8 cellular contexts compared by ENCODE assay signal in the genomic region with DNA sequence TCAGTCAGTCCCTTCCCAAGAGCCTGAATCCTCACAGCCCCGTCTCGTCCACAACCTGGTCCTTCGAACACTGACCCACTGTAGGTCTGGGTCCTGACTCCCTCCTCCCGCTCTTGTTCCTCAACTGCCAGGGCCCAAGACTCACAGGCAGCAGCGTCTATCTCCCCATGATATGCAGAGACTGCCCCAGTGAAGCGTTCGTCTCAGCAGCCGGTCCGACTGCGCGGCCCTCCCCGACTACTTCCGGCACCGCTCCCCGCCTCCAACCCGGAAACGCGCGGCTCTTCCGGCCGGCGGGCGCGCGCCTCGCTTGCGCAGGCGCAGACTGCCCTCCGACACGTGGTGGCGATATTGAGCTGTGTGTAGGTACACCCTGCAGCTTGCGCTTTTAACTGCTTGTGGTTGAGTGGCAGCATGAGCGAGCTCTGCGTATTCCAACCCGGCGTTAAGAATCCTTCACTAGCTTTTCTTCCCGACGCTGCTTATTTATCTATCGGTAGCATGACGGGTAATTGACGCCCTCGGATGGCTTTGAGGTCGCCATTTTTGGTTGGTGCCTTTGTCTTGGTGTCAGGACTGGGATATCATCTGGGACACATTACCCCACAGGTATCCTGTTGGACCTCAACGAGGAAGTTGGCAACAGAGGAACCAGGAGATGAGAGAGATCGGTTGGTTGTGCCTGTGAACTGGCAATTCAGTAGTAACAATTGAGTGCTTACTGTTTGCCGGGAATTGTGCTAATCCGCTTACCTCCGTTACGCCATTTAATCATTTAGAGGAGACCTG. TPM values are rescaled to one million over a fixed set of nuclear protein-coding genes. Genes with fewer than 3 reads are reported as not detected.
DNase-seq lines count a peak whose midpoint lies in the region; ATAC-seq and TF ChIP-seq lines count a peak whose summit lies in the region.

A gene with protein sequence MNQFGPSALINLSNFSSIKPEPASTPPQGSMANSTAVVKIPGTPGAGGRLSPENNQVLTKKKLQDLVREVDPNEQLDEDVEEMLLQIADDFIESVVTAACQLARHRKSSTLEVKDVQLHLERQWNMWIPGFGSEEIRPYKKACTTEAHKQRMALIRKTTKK (minus strand): TSS at position 221 of the 789 bp plus-strand sequence. CDS start 20,986 bp downstream, outside the sequence.

- peak; percentile 78 for ATAC-seq in HG02588 (IDR thresholded peaks at IDR 0.05; ENCODE audit: unreplicated experiment)
- ATAC-seq in SK-N-SH treated with all-trans-retinoic acid at 6 μM for 48 hours: peak; percentile 94
- ATAC-seq in activated naive CD4-positive, alpha-beta T cell treated with anti-CD3 and anti-CD28 coated beads, Interleukin-2, amount 50 U/mL, for 72 hours: peak; percentile 88 to 89

- peak within 1 kb of the TSS; percentile 97 to 99 for H3K27ac Mint-ChIP-seq in activated naive CD4-positive, alpha-beta T cell treated with anti-CD3 and anti-CD28 coated beads, Interleukin-2, amount 50 U/mL, for 72 hours
- H3K27ac Mint-ChIP-seq in glutamatergic neuron (ENCODE audit: unreplicated experiment): peak within 1 kb of the TSS; percentile 98

- H3K4me3 Mint-ChIP-seq in glutamatergic neuron (ENCODE audit: unreplicated experiment): peak within 1 kb of the TSS; percentile 100

- intact Hi-C loops in ovary (cut with DNase I) (loop anchor here in 2 of 4 donors (5.0 kb wide), 1 partner anchor 94 kb away; a partner anchor contains a TSS), thyroid gland (cut with DNase I) (loop anchor here (5.0 to 10.0 kb wide), 2 partner anchors 94 to 232 kb away; a partner anchor contains a TSS)

- DNase-seq in GM10266 (ENCODE audit: extremely low spot score) (peak; percentile 85), NCI-H1092 (lab: John Stamatoyannopoulos, UW) (peak; percentile 96), glutamatergic neuron (peak; percentile 92), ovary (peak; percentile 89 to 95 (median 92)), thyroid gland (peak; percentile 90)
- DNase-seq in activated naive CD4-positive, alpha-beta T cell treated with anti-CD3 and anti-CD28 coated beads, Interleukin-2, amount 50 U/mL, for 72 hours (ENCODE audit: low spot score in 2 of 2): peak; percentile 84 to 90

- WGBS in ovary, 3 donors: 0 to 1% (median 0%) methylated on average over 49 of the region's 49 CpGs
- 1 to 2% methylated on average over 32 to 47 of the region's 49 CpGs for WGBS in thyroid gland, 2 donors

- TF ChIP-seq CTCF in GM10266 (IDR thresholded peaks at IDR 0.05; ENCODE audit: control insufficient read depth, insufficient read depth, low read depth, missing control alignments) (peak; percentile 65), glutamatergic neuron (IDR thresholded peaks at IDR 0.05; ENCODE audit: partially characterized antibody, unreplicated experiment) (peak; percentile 40), ovary (IDR thresholded peaks at IDR 0.05) (peak in 2 of 3 donors; percentile 60 to 67), thyroid gland (IDR thresholded peaks at IDR 0.05) (peak in 2 of 6 experiments; percentile 37 to 52)

- peaks cover 16% of the 10 kb centered on the region for H3K4me1 Mint-ChIP-seq in glutamatergic neuron (ENCODE audit: low read depth, unreplicated experiment)

- H3K27ac ChIP-seq in ovary: peak within 1 kb of the TSS; percentile 47 to 80
- H3K27ac ChIP-seq in thyroid gland: peak within 1 kb of the TSS; percentile 74 to 84 (median 77)

- no peak for TF ChIP-seq EP300 in ovary (IDR thresholded peaks at IDR 0.05)

- peaks cover 5% of the 10 kb centered on the region for H3K4me1 ChIP-seq in ovary (ENCODE audit: insufficient read depth)
- H3K4me1 ChIP-seq in thyroid gland: peaks cover 15 to 26% of the 10 kb centered on the region in 2 donors

- peaks cover 19% of the 10 kb centered on the region for H3K27me3 Mint-ChIP-seq in glutamatergic neuron (ENCODE audit: unreplicated experiment)

- H3K27me3 ChIP-seq in ovary (no peaks in the 10 kb centered on the region), thyroid gland (no peaks in the 10 kb centered on the region)

- H3K36me3 Mint-ChIP-seq in activated naive CD4-positive, alpha-beta T cell treated with anti-CD3 and anti-CD28 coated beads, Interleukin-2, amount 50 U/mL, for 72 hours: peaks cover 13 to 29% of the 10 kb centered on the region in 2 donors
- no peaks in the 10 kb centered on the region for H3K36me3 Mint-ChIP-seq in glutamatergic neuron (ENCODE audit: unreplicated experiment)

- H3K9me3 ChIP-seq in ovary: no peaks in the 10 kb centered on the region
- no peaks in the 10 kb centered on the region for H3K9me3 ChIP-seq in thyroid gland

- no peaks in the 10 kb centered on the region for H3K36me3 ChIP-seq in ovary
- no peaks in the 10 kb centered on the region for H3K36me3 ChIP-seq in thyroid gland

- H3K4me3 ChIP-seq in ovary (peak within 1 kb of the TSS; percentile 53), thyroid gland (replicated peaks in 1 of 3) (peak within 1 kb of the TSS; percentile 62 to 98 (median 67))

- H3K9me3 Mint-ChIP-seq in activated naive CD4-positive, alpha-beta T cell treated with anti-CD3 and anti-CD28 coated beads, Interleukin-2, amount 50 U/mL, for 72 hours: no peaks in the 10 kb centered on the region
- H3K9me3 Mint-ChIP-seq in glutamatergic neuron (ENCODE audit: unreplicated experiment): peaks cover 6% of the 10 kb centered on the region

- no peak for TF ChIP-seq POLR2A in ovary (IDR thresholded peaks at IDR 0.05)
- peak; percentile 77 to 98 for TF ChIP-seq POLR2A in thyroid gland (IDR thresholded peaks at IDR 0.05)

TF ChIP-seq in SK-N-SH treated with all-trans-retinoic acid at 6 μM for 48 hours, 23 proteins besides CTCF, POLR2A, EP300 and RAD21:
- TF ChIP-seq, protein P1, sequence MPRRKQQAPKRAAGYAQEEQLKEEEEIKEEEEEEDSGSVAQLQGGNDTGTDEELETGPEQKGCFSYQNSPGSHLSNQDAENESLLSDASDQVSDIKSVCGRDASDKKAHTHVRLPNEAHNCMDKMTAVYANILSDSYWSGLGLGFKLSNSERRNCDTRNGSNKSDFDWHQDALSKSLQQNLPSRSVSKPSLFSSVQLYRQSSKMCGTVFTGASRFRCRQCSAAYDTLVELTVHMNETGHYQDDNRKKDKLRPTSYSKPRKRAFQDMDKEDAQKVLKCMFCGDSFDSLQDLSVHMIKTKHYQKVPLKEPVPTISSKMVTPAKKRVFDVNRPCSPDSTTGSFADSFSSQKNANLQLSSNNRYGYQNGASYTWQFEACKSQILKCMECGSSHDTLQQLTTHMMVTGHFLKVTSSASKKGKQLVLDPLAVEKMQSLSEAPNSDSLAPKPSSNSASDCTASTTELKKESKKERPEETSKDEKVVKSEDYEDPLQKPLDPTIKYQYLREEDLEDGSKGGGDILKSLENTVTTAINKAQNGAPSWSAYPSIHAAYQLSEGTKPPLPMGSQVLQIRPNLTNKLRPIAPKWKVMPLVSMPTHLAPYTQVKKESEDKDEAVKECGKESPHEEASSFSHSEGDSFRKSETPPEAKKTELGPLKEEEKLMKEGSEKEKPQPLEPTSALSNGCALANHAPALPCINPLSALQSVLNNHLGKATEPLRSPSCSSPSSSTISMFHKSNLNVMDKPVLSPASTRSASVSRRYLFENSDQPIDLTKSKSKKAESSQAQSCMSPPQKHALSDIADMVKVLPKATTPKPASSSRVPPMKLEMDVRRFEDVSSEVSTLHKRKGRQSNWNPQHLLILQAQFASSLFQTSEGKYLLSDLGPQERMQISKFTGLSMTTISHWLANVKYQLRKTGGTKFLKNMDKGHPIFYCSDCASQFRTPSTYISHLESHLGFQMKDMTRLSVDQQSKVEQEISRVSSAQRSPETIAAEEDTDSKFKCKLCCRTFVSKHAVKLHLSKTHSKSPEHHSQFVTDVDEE (CRISPR knock-in tag; IDR thresholded peaks at IDR 0.05): 0 out of 2 replicates have a peak, but pooled peaks have one; percentile 20
- TF ChIP-seq PPARA (CRISPR knock-in tag; IDR thresholded peaks at IDR 0.05; ENCODE audit: borderline replicate concordance): no peak

RNA-seq across cellular contexts. Expression of the gene that starts here (rescaled TPM):
- 10 to 100 TPM; 20.9 to 35.7 TPM for total RNA-seq in activated naive CD4-positive, alpha-beta T cell treated with anti-CD3 and anti-CD28 coated beads, Interleukin-2, amount 50 U/mL, for 72 hours
- 15.2 TPM for total RNA-seq in glutamatergic neuron (ENCODE audit: unreplicated experiment)
- total RNA-seq in ovary: 10 to 100 TPM; 15.4 to 26.4 (median 18.4) TPM
- polyA plus RNA-seq in ovary: 10 to 100 TPM; 21.7 to 39.4 TPM
- total RNA-seq in thyroid gland: 10 to 100 TPM; 15.4 to 25.4 (median 18.4) TPM

Comparison
In these comparisons a context has a peak if more than half of its experiments do, and no peak if none do; other contexts are left out.
1. Peak in every context shown above with its lines: DNase-seq, ATAC-seq, H3K4me3 ChIP-seq and H3K27ac ChIP-seq.